1 cellular context compared by ENCODE assay signal in the genomic region with DNA sequence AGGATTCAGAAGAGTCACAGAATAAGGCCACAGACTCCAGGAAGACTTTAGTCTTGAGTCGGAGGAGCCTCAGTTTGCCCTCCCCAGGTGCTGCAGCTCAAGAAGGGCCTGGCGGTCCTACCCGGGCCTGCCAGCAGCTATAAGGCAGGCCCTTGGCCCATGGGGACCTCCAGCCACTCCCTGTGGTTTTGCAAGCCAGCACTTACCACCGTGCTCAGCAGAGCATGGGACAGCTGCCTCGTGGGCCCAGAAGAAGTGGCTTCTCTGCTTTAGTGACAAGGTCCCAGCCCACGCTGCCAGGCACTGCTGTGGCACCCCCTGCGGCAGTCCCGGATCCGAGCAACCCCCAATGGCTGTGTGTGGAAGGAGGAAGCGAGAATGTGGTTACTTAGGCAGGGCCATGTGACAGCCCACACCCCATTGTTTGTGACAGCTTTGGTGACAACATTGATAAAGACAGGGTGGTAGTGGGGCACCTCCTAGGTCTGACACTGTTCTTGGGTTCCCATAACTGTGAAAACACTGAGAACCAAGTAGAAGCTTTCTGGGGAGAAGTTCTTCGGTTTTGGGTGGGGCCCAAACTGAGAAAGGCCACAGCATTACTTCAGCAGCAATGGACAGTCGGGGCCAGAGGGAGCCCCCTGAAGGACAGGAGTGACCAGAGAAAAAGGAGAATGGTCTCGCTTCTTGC.
TF ChIP-seq lines count a peak whose summit lies in the region.

SELPLG (minus strand) TSS at position 361 of the 691 bp plus-strand sequence. CDS start 9,587 bp downstream, outside the sequence.

TF ChIP-seq in GM12878, 131 proteins besides CTCF, POLR2A, EP300 and RAD21 (continued from another document):
- no peak for TF ChIP-seq ZBTB4 (CRISPR knock-in tag; IDR thresholded peaks at IDR 0.05)
- TF ChIP-seq WRNIP1 (IDR thresholded peaks at IDR 0.05; ENCODE audit: borderline replicate concordance, low read depth, low read length): no peak; the same call in 1 of the 2 replicates
- peak; percentile 86; the same call in 1 of the 2 replicates for TF ChIP-seq ZNF207 (IDR thresholded peaks at IDR 0.05; ENCODE audit: borderline replicate concordance)
- TF ChIP-seq RELA (IDR thresholded peaks at IDR 0.05; ENCODE audit: borderline replicate concordance, partially characterized antibody): peak; percentile 95
- TF ChIP-seq CHD4 (IDR thresholded peaks at IDR 0.05): no peak
- no peak for TF ChIP-seq ZZZ3 (IDR thresholded peaks at IDR 0.05; ENCODE audit: control insufficient read depth, insufficient read length, low read depth)
- TF ChIP-seq ZBTB40 (IDR thresholded peaks at IDR 0.05; ENCODE audit: borderline replicate concordance): no peak
- peak; percentile 86 for TF ChIP-seq KLF5 (IDR thresholded peaks at IDR 0.05; ENCODE audit: partially characterized antibody)
- peak; percentile 86 for TF ChIP-seq MLLT1 (IDR thresholded peaks at IDR 0.05)
- no peak for TF ChIP-seq NR2C2 (IDR thresholded peaks at IDR 0.05; ENCODE audit: borderline replicate concordance, control insufficient read depth, insufficient read length, low read depth)
- TF ChIP-seq SMC3 (IDR thresholded peaks at IDR 0.05; ENCODE audit: borderline replicate concordance, low read length): peak; percentile 17; the same call in 1 of the 2 replicates
- TF ChIP-seq ZNF274 (IDR thresholded peaks at IDR 0.05; ENCODE audit: insufficient read depth, insufficient read length): no peak
- peak; percentile 81; the same call in 1 of the 2 replicates for TF ChIP-seq IRF5 (IDR thresholded peaks at IDR 0.05; ENCODE audit: borderline replicate concordance)
- peak; percentile 76 for TF ChIP-seq ZNF592 (IDR thresholded peaks at IDR 0.05)
- no peak for TF ChIP-seq BRCA1 (IDR thresholded peaks at IDR 0.05; ENCODE audit: low read depth, low read length)
